ENCODE assay signal across 19 cellular contexts in the genomic region with DNA sequence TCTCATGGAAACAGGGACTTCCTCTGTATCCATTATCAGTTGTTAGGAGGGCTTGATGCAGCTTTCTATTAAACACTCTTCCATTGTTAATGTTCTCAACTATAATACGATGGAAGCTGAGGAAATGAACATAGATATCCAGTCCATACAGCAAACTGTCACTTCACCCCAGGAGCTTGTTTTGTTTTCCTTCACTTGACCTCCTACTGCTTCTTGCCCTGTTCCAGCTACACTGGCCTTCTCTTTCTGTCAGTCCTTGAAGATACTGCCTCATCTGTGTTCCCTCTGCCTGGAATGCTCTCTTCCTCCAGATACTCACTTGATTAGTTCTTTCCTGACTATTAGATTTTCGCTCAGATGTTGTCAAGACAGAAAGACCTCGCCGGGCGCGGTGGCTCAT. TPM values are rescaled to one million over a fixed set of nuclear protein-coding genes. Genes with fewer than 3 reads are reported as not detected.
DNase-seq lines count a peak whose midpoint lies in the region; ATAC-seq and TF ChIP-seq lines count a peak whose summit lies in the region.
"Had no signal": no experiment of that assay in that cellular context is flagged by ENCODE, and none has a peak within 500 bp of the region (broad histone marks: within the 10 kb centered on the region; RNA-seq: fewer than 3 reads in every experiment).

No MANE protein-coding gene starts in this region.

- no peak overlapping the region for H2AFZ ChIP-seq in GM23338
- H2AFZ ChIP-seq: PC-9 had no signal

- peaks cover 100% of the 10 kb centered on the region for H3K79me2 ChIP-seq in GM23338 (replicated peaks; ENCODE audit: insufficient read depth)

- peaks cover 31% of the 10 kb centered on the region for H3K4me1 ChIP-seq in GM23338 (ENCODE audit: insufficient read depth)

- H3K27me3 Mint-ChIP-seq in GM23338 (ENCODE audit: insufficient read depth, low read depth, poor library complexity) (no peaks in the 10 kb centered on the region), neural crest cell (ENCODE audit: low read depth) (no peaks in the 10 kb centered on the region)
- H3K27me3 Mint-ChIP-seq: B cell; CD4-positive, alpha-beta memory T cell had no signal

- no peaks in the 10 kb centered on the region for H3K36me3 ChIP-seq in GM23338 (ENCODE audit: insufficient read depth)

- H3K9me2 ChIP-seq in GM23338 (ENCODE audit: insufficient read depth), result no peaks in the 10 kb centered on the region

- H3K36me3 Mint-ChIP-seq in GM23338 (ENCODE audit: low read depth) (peaks cover 22% of the 10 kb centered on the region), neural crest cell (ENCODE audit: low read depth) (peaks cover 10% of the 10 kb centered on the region)
- H3K36me3 Mint-ChIP-seq: CD4-positive, alpha-beta memory T cell had no signal

- H3K4me1 Mint-ChIP-seq in GM23338 (peaks cover 36% of the 10 kb centered on the region), neural crest cell (peaks cover 40% of the 10 kb centered on the region)

- H3K27ac Mint-ChIP-seq in GM23338, result peak overlapping the region; percentile 16; the same call in 1 of the 2 replicates
- peak overlapping the region; percentile 47 for H3K27ac Mint-ChIP-seq in neural crest cell (ENCODE audit: unreplicated experiment)
- H3K27ac Mint-ChIP-seq: B cell had no signal

- DNase-seq in GM23338 (ENCODE audit: low spot score), result no peak
- peak; percentile 50 for DNase-seq in NCI-H69 (lab: John Stamatoyannopoulos, UW)
- no peak for DNase-seq in dorsolateral prefrontal cortex
- DNase-seq in neural crest cell (ENCODE audit: low read depth, low spot score), result no peak
- no peak for DNase-seq in NCI-H2107 treated with DMSO at 0.1 percent for 48 hours (lab: John Stamatoyannopoulos, UW; ENCODE audit: unreplicated experiment)
- no peak for DNase-seq in iPS-NIHi11 (ENCODE audit: low spot score)
- no peak for DNase-seq in stimulated activated CD4-positive, alpha-beta T cell treated with anti-CD3 and anti-CD28 coated beads, Interleukin-4, amount 100 ng/mL, for 4 hours
- no peak for DNase-seq in pons (ENCODE audit: low spot score)
- DNase-seq: ACHN; CD4-positive, alpha-beta memory T cell; DMS79 treated with DMSO at 0.1 percent for 48 hours; HCEC 1CT; KG1; NCI-H1092 treated with DMSO at 0.1 percent for 48 hours; NCI-H187; NCI-H524 treated with DMSO at 0.1 percent for 48 hours; PC-9 had no signal

- H3K9me3 Mint-ChIP-seq in GM23338, result peaks cover 4% of the 10 kb centered on the region; the same call in 2 of the 3 replicates
- peaks cover 3% of the 10 kb centered on the region for H3K9me3 Mint-ChIP-seq in neural crest cell
- H3K9me3 Mint-ChIP-seq: CD4-positive, alpha-beta memory T cell had no signal

- no peak overlapping the region for H3K4me3 Mint-ChIP-seq in GM23338
- H3K4me3 Mint-ChIP-seq in neural crest cell, result peak overlapping the region; percentile 29
- H3K4me3 Mint-ChIP-seq: B cell; CD4-positive, alpha-beta memory T cell had no signal

- ATAC-seq in GM23338, result peak; percentile 37

- H3K27me3 ChIP-seq in GM23338 (ENCODE audit: insufficient read depth), result no peaks in the 10 kb centered on the region
- no peaks in the 10 kb centered on the region for H3K27me3 ChIP-seq in dorsolateral prefrontal cortex

- no peak for TF ChIP-seq CTCF in GM23338 (conservative IDR thresholded peaks at IDR 0.05; ENCODE audit: low read depth in 2 of 2)
- TF ChIP-seq CTCF in dorsolateral prefrontal cortex (IDR thresholded peaks at IDR 0.05 in 54 of 56, conservative IDR thresholded peaks at IDR 0.05 in 2 of 56; ENCODE audit: low read depth in 1 of 56, partially characterized antibody in 56 of 56), result no peak
- TF ChIP-seq CTCF in neural crest cell (conservative IDR thresholded peaks at IDR 0.05), result no peak

- H3K27ac ChIP-seq in GM23338 (ENCODE audit: low read depth), result peak overlapping the region; percentile 45; the same call in 1 of the 2 replicates
- H3K27ac ChIP-seq in dorsolateral prefrontal cortex, result peak overlapping the region in 41 of 59 donors; percentile 7 to 84 (median 57)
- H3K27ac ChIP-seq: HL-60, PC-9 had no signal

- peaks cover 55% of the 10 kb centered on the region for H4K20me1 ChIP-seq in GM23338 (replicated peaks; ENCODE audit: insufficient read depth)

- H3K4me3 ChIP-seq in GM23338 (no peak overlapping the region), dorsolateral prefrontal cortex (no peak overlapping the region)
- H3K4me3 ChIP-seq: PC-9 had no signal

- intact Hi-C loops in dorsolateral prefrontal cortex (cut with DNase I), result loop anchor here in 1 of 2 donors (5.0 kb wide), 1 partner anchor 118 kb away; no protein-coding TSS in a partner anchor

- no peaks in the 10 kb centered on the region for H3F3A ChIP-seq in GM23338 (replicated peaks; ENCODE audit: low read depth)

- H3K4me2 ChIP-seq in GM23338, result 0 out of 2 replicates have a peak overlapping the region, but pooled peaks have one; percentile 32
- H3K4me2 ChIP-seq: PC-9 had no signal

TF ChIP-seq in GM23338, 12 proteins besides CTCF, POLR2A, EP300 and RAD21 (continues in another document):
- TF ChIP-seq NANOG (IDR thresholded peaks at IDR 0.05; ENCODE audit: borderline replicate concordance) (no peak), STAT1 (IDR thresholded peaks at IDR 0.05; ENCODE audit: unreplicated experiment) (no peak), ZNF114 (CRISPR knock-in tag; IDR thresholded peaks at IDR 0.05) (no peak), POLR2AphosphoS5 (IDR thresholded peaks at IDR 0.05; ENCODE audit: low read depth) (no peak), EZH2 (IDR thresholded peaks at IDR 0.05; ENCODE audit: low read depth, unreplicated experiment) (no peak), JUNB (IDR thresholded peaks at IDR 0.05; ENCODE audit: unreplicated experiment) (no peak), CREB1 (CRISPR knock-in tag; IDR thresholded peaks at IDR 0.05; ENCODE audit: low read depth) (no peak), EZH2phosphoT487 (IDR thresholded peaks at IDR 0.05; ENCODE audit: unreplicated experiment) (no peak)
- TF ChIP-seq, protein P1, sequence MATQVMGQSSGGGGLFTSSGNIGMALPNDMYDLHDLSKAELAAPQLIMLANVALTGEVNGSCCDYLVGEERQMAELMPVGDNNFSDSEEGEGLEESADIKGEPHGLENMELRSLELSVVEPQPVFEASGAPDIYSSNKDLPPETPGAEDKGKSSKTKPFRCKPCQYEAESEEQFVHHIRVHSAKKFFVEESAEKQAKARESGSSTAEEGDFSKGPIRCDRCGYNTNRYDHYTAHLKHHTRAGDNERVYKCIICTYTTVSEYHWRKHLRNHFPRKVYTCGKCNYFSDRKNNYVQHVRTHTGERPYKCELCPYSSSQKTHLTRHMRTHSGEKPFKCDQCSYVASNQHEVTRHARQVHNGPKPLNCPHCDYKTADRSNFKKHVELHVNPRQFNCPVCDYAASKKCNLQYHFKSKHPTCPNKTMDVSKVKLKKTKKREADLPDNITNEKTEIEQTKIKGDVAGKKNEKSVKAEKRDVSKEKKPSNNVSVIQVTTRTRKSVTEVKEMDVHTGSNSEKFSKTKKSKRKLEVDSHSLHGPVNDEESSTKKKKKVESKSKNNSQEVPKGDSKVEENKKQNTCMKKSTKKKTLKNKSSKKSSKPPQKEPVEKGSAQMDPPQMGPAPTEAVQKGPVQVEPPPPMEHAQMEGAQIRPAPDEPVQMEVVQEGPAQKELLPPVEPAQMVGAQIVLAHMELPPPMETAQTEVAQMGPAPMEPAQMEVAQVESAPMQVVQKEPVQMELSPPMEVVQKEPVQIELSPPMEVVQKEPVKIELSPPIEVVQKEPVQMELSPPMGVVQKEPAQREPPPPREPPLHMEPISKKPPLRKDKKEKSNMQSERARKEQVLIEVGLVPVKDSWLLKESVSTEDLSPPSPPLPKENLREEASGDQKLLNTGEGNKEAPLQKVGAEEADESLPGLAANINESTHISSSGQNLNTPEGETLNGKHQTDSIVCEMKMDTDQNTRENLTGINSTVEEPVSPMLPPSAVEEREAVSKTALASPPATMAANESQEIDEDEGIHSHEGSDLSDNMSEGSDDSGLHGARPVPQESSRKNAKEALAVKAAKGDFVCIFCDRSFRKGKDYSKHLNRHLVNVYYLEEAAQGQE (IDR thresholded peaks at IDR 0.05; ENCODE audit: unreplicated experiment), result no peak
- TF ChIP-seq, protein P2, sequence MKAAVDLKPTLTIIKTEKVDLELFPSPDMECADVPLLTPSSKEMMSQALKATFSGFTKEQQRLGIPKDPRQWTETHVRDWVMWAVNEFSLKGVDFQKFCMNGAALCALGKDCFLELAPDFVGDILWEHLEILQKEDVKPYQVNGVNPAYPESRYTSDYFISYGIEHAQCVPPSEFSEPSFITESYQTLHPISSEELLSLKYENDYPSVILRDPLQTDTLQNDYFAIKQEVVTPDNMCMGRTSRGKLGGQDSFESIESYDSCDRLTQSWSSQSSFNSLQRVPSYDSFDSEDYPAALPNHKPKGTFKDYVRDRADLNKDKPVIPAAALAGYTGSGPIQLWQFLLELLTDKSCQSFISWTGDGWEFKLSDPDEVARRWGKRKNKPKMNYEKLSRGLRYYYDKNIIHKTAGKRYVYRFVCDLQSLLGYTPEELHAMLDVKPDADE (IDR thresholded peaks at IDR 0.05), result no peak

RNA-seq across cellular contexts. Expression of a gene that starts 17.1 kb away (rescaled TPM):
- total RNA-seq in GM23338 (2014; rRNA removed; shearing (Covaris generic)), result 292 and 348 TPM in 2 replicates
- 111 and 116 TPM in 2 replicates for polyA plus RNA-seq in GM23338 (2016; fragmentation: Nextera tagmentation; extraction: Ambion mirVana)
- 100 to 1,000 TPM; 120 to 434 (median 206) TPM for total RNA-seq in dorsolateral prefrontal cortex
- 282 and 292 TPM in 2 replicates for total RNA-seq in neural crest cell
